In genomic region chr2:39839261-39839848, GRCh38 we compare ENCODE assay signal across 18 cellular contexts.
"Had no signal": no experiment of that assay in that cellular context is flagged by ENCODE, and none has a peak within 500 bp of the region (broad histone marks: within the 10 kb centered on the region; RNA-seq: fewer than 3 reads in every experiment).

No MANE protein-coding gene starts in this region.

- H3K36me3 ChIP-seq: lower lobe of right lung, spleen had no signal

- H3K27me3 Mint-ChIP-seq: type B pancreatic cell had no signal

- H3K36me3 Mint-ChIP-seq: immature natural killer cell, type B pancreatic cell had no signal

- H3K4me1 Mint-ChIP-seq: brain; naive thymus-derived CD8-positive, alpha-beta T cell had no signal

- H3K27ac ChIP-seq: lower lobe of right lung, spleen had no signal

- DNase-seq: activated CD4-positive, alpha-beta T cell treated with anti-CD3 and anti-CD28 coated beads for 1 hour; activated CD4-positive, alpha-beta T cell treated with anti-CD3 and anti-CD28 coated beads, Interleukin-2, amount 50 U/mL, for 48 hours; activated gamma-delta T cell; activated T-cell treated with anti-CD3 and anti-CD28 coated beads, Interleukin-2, amount 50 U/mL, for 4 hours; amygdala; dermis blood vessel endothelial cell; immature natural killer cell; left cardiac atrium; lower lobe of right lung; naive thymus-derived CD8-positive, alpha-beta T cell; spleen; stimulated activated CD4-positive, alpha-beta T cell treated with anti-CD3 and anti-CD28 coated beads, Interleukin-1b, Interleukin-23, amount 100 ng/mL, for 48 hours; stimulated activated naive CD4-positive, alpha-beta T cell treated with Interleukin-2 at 50 U/mL for 16 hours; T1000 had no signal

- H3K27ac Mint-ChIP-seq: activated naive CD8-positive, alpha-beta T cell; brain; immature natural killer cell; type B pancreatic cell had no signal

- H3K27me3 ChIP-seq: spleen had no signal

- H3K4me1 ChIP-seq: lower lobe of right lung, spleen had no signal

- ATAC-seq: left cardiac atrium; naive thymus-derived CD8-positive, alpha-beta T cell; sciatic nerve had no signal

- H3K4me3 Mint-ChIP-seq: activated naive CD8-positive, alpha-beta T cell; activated T-cell treated with anti-CD3 and anti-CD28 coated beads, Interleukin-2, amount 50 U/mL, for 4 hours; brain; naive thymus-derived CD8-positive, alpha-beta T cell; type B pancreatic cell had no signal

- H3K4me3 ChIP-seq: lower lobe of right lung, spleen had no signal
